Comparison of ENCODE assay signal across 18 cellular contexts in genomic region chr7:136074840-136075239, GRCh38.
DNase-seq lines count a peak whose midpoint lies in the region; ATAC-seq, FAIRE-seq and TF ChIP-seq lines count a peak whose summit lies in the region.
"Had no signal": no experiment of that assay in that cellular context is flagged by ENCODE, and none has a peak within 500 bp of the region (broad histone marks: within the 10 kb centered on the region; RNA-seq: fewer than 3 reads in every experiment).

No MANE protein-coding gene starts in this region.

- no peak for TF ChIP-seq CTCF in endothelial cell of umbilical vein (IDR thresholded peaks at IDR 0.05; ENCODE audit: extremely low read depth in 1 of 2, insufficient read depth in 1 of 2, low read depth in 1 of 2, low read length in 2 of 2)

- FAIRE-seq in endothelial cell of umbilical vein (lab: Jason Lieb, UNC) = no peak
- no peak for FAIRE-seq in GM12892 (lab: Jason Lieb, UNC)
- FAIRE-seq: HTR-8/SVneo, keratinocyte had no signal

- H3K36me3 ChIP-seq in endothelial cell of umbilical vein (ENCODE audit: control insufficient read depth in 2 of 2, extremely low read depth in 1 of 2, insufficient read depth in 2 of 2, low read length in 2 of 2) = no peaks in the 10 kb centered on the region
- H3K36me3 ChIP-seq: lower lobe of right lung, uterus had no signal

- TF ChIP-seq POLR2A in endothelial cell of umbilical vein (IDR thresholded peaks at IDR 0.05; ENCODE audit: low read depth, low read length) (no peak), GM12892 (IDR thresholded peaks at IDR 0.05; ENCODE audit: low read depth, low read length) (no peak)

- no peaks in the 10 kb centered on the region for H3K27me3 ChIP-seq in endothelial cell of umbilical vein (ENCODE audit: control insufficient read depth in 2 of 2, insufficient read depth in 2 of 2, low read length in 2 of 2)
- H3K27me3 ChIP-seq: uterus had no signal

- no peaks in the 10 kb centered on the region for H3K9me1 ChIP-seq in endothelial cell of umbilical vein (replicated peaks; ENCODE audit: control insufficient read depth, extremely low read depth, insufficient read depth, low read length)

- H3K79me2 ChIP-seq in endothelial cell of umbilical vein (ENCODE audit: control insufficient read depth, insufficient read depth, low read length) = no peaks in the 10 kb centered on the region

- ATAC-seq in GM21367 (IDR thresholded peaks at IDR 0.05; ENCODE audit: unreplicated experiment) = no peak
- ATAC-seq in GM21786 (IDR thresholded peaks at IDR 0.05; ENCODE audit: unreplicated experiment) = no peak
- ATAC-seq: lower lobe of right lung, WTC11 had no signal

- dilution Hi-C loops in endothelial cell of umbilical vein (cut with MboI; ENCODE audit: extremely low pct_ligation_motif_present, low sequenced_read_pairs) = no loop called here

- no peaks in the 10 kb centered on the region for H3K4me1 ChIP-seq in endothelial cell of umbilical vein (ENCODE audit: control insufficient read depth, extremely low read depth, insufficient read depth, low read length)
- H3K4me1 ChIP-seq: lower lobe of right lung, uterus had no signal

- H3K9me3 ChIP-seq in endothelial cell of umbilical vein (replicated peaks; ENCODE audit: control insufficient read depth, insufficient read depth, low read length) = no peaks in the 10 kb centered on the region
- H3K9me3 ChIP-seq: lower lobe of right lung, uterus had no signal

- POLR2A ChIA-PET in endothelial cell of umbilical vein (lab: Charles Lee) = no interaction called here

- H3K4me3 ChIP-seq in endothelial cell of umbilical vein (replicated peaks in 1 of 3; ENCODE audit: insufficient read depth in 1 of 3, low read depth in 1 of 3, low read length in 3 of 3) = no peak overlapping the region
- H3K4me3 ChIP-seq: lower lobe of right lung, uterus had no signal

- no TSS peak for BruUV-seq in endothelial cell of umbilical vein (replicated peaks; lab: Mats Ljungman, UMichigan)

- H3K4me2 ChIP-seq in endothelial cell of umbilical vein (ENCODE audit: insufficient read depth, low read length) = no peak overlapping the region
- H3K4me2 ChIP-seq: KMS-11 had no signal

- intact Hi-C loops in endothelial cell of umbilical vein (cut with micrococcal nuclease) = no loop called here

- H2AFZ ChIP-seq in endothelial cell of umbilical vein (ENCODE audit: low read depth, low read length) = no peak overlapping the region

- H3K27ac ChIP-seq in endothelial cell of umbilical vein (ENCODE audit: insufficient read depth, low read depth, low read length) = no peak overlapping the region
- H3K27ac ChIP-seq: KMS-11, lower lobe of right lung, uterus had no signal

- DNase-seq in DMS153 treated with DMSO at 0.1 percent for 48 hours (lab: John Stamatoyannopoulos, UW; ENCODE audit: unreplicated experiment) = peak; percentile 71
- peak; percentile 67 for DNase-seq in NCI-H1105 treated with DMSO at 0.1 percent for 48 hours (lab: John Stamatoyannopoulos, UW)
- DNase-seq in NCI-H526 treated with DMSO at 0.1 percent for 48 hours (lab: John Stamatoyannopoulos, UW) = peak; percentile 56
- peak; percentile 4 for DNase-seq in endothelial cell of umbilical vein (ENCODE audit: low read depth, low spot score)
- no peak for DNase-seq in GM12892 (ENCODE audit: insufficient read length)
- DNase-seq: activated CD4-positive, alpha-beta T cell treated with anti-CD3 and anti-CD28 coated beads, Interleukin-2, amount 50 U/mL, for 48 hours; activated naive CD8-positive, alpha-beta T cell treated with anti-CD3 and anti-CD28 coated beads for 36 hours; CD4-positive, CD25-positive, alpha-beta regulatory T cell; lower lobe of right lung; NCI-H510A treated with DMSO at 0.1 percent for 48 hours; T-helper 9 cell; uterus had no signal

- CTCF ChIA-PET in endothelial cell of umbilical vein (lab: Charles Lee) = interaction anchor here (1.0 to 1.4 kb wide), 2 partner anchors 13 to 38 kb away, joined by 3 to 5 read pairs; no protein-coding TSS in a partner anchor

- no peak overlapping the region for H3K9ac ChIP-seq in endothelial cell of umbilical vein (replicated peaks; ENCODE audit: extremely low read depth, insufficient read depth, low read length)
- H3K9ac ChIP-seq: KMS-11 had no signal

- no peaks in the 10 kb centered on the region for H4K20me1 ChIP-seq in endothelial cell of umbilical vein (replicated peaks; ENCODE audit: control insufficient read depth, extremely low read depth, insufficient read depth, low read length)

TF ChIP-seq in endothelial cell of umbilical vein, 7 proteins besides CTCF, POLR2A, EP300 and RAD21:
- TF ChIP-seq MYC (IDR thresholded peaks at IDR 0.05; ENCODE audit: low read depth, low read length) (no peak), MAX (IDR thresholded peaks at IDR 0.05; ENCODE audit: insufficient read depth, insufficient read length) (no peak), GATA2 (IDR thresholded peaks at IDR 0.05; ENCODE audit: insufficient read depth, insufficient read length, low read depth, low read length) (no peak), JUN (IDR thresholded peaks at IDR 0.05; ENCODE audit: borderline replicate concordance, insufficient read depth, insufficient read length, low read depth) (no peak), EZH2 (IDR thresholded peaks at IDR 0.05; ENCODE audit: borderline replicate concordance, low read depth, low read length, severe bottlenecking) (no peak), POLR2AphosphoS5 (IDR thresholded peaks at IDR 0.05; ENCODE audit: insufficient read depth, low read depth, low read length) (no peak), FOS (IDR thresholded peaks at IDR 0.05; ENCODE audit: borderline replicate concordance, insufficient read depth, low read length) (no peak)
